ENCODE assay signal across 8 cellular contexts in the genomic region with DNA sequence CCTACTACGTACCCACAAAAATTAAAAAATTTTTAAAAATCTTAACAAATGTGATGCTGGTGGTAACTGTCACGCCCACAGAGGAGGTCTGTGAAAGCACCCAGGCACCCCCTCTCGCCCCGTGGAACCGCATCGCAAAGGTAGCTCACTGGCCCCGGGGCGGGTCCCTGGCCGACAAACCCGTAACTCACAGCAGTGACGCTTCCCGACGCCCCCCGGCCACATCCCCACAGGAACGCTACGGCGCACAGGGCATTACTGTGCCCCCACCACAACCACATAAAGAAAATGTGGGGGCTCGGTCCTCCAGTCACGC. TPM values are rescaled to one million over a fixed set of nuclear protein-coding genes. Genes with fewer than 3 reads are reported as not detected.
DNase-seq lines count a peak whose midpoint lies in the region; ATAC-seq and TF ChIP-seq lines count a peak whose summit lies in the region.

No MANE protein-coding gene starts in this region.

- TF ChIP-seq POLR2A in upper lobe of left lung (IDR thresholded peaks at IDR 0.05), result no peak

- H3K4me1 ChIP-seq in SJCRH30, result peaks cover 3% of the 10 kb centered on the region; the same call in 1 of the 2 replicates
- H3K4me1 ChIP-seq in colonic mucosa, result no peaks in the 10 kb centered on the region
- H3K4me1 ChIP-seq in muscle layer of colon (ENCODE audit: insufficient read depth, low read length), result peaks cover 10% of the 10 kb centered on the region
- H3K4me1 ChIP-seq in upper lobe of left lung, result peaks cover 9 to 22% (median 11%) of the 10 kb centered on the region in 4 donors

- H3K9me3 ChIP-seq in SJCRH30 (replicated peaks) (no peaks in the 10 kb centered on the region), colonic mucosa (no peaks in the 10 kb centered on the region), muscle layer of colon (ENCODE audit: low read length) (no peaks in the 10 kb centered on the region), upper lobe of left lung (no peaks in the 10 kb centered on the region)

- H3K36me3 ChIP-seq in SJCRH30 (peaks cover 4% of the 10 kb centered on the region; the same call in 1 of the 2 replicates), colonic mucosa (no peaks in the 10 kb centered on the region), muscle layer of colon (ENCODE audit: insufficient read depth, low read length) (peaks cover 14% of the 10 kb centered on the region), upper lobe of left lung (peaks cover 3 to 18% (median 11%) of the 10 kb centered on the region in 4 donors)

- DNase-seq in ACHN (peak; percentile 13), SJCRH30 (no peak), colonic mucosa (no peak), upper lobe of left lung (no peak), occipital lobe (lab: John Stamatoyannopoulos, UW) (no peak)

- H3K27me3 ChIP-seq in SJCRH30 (no peaks in the 10 kb centered on the region), colonic mucosa (no peaks in the 10 kb centered on the region), muscle layer of colon (ENCODE audit: control insufficient read depth in 1 of 2, insufficient read depth in 2 of 2, low read length in 2 of 2) (no peaks in the 10 kb centered on the region), upper lobe of left lung (no peaks in the 10 kb centered on the region)

- peak overlapping the region; percentile 79 for H3K4me3 ChIP-seq in SJCRH30
- peak overlapping the region; percentile 99 for H3K4me3 ChIP-seq in colonic mucosa
- peak overlapping the region; percentile 95 for H3K4me3 ChIP-seq in muscle layer of colon (ENCODE audit: low read depth in 1 of 2, low read length in 2 of 2)
- H3K4me3 ChIP-seq in upper lobe of left lung, result peak overlapping the region; percentile 83 to 98 (median 91)

- intact Hi-C loops in colonic mucosa (cut with DNase I), result loop anchor here (10.0 kb wide), 1 partner anchor 221 kb away; a partner anchor contains a TSS

- H3K9ac ChIP-seq in colonic mucosa (ENCODE audit: low read depth in 2 of 2, low read length in 2 of 2) (peak overlapping the region; percentile 76 to 85), muscle layer of colon (ENCODE audit: low read length) (no peak overlapping the region)

- 0 to 1% methylated on average over 8 to 11 of the region's 19 CpGs for WGBS in upper lobe of left lung, 2 donors

- in situ Hi-C loops in ACHN (cut with HindIII; ENCODE audit: low pct_ligation_motif_present, low pct_unique_long_range_greater_than_20kb, low sequenced_read_pairs), result no loop called here

- no peak for TF ChIP-seq CTCF in colonic mucosa (IDR thresholded peaks at IDR 0.05)
- TF ChIP-seq CTCF in upper lobe of left lung (IDR thresholded peaks at IDR 0.05), result no peak

- H3K27ac ChIP-seq in SJCRH30 (peak overlapping the region; percentile 19; the same call in 1 of the 2 replicates), colonic mucosa (peak overlapping the region; percentile 80), muscle layer of colon (ENCODE audit: low read depth, low read length) (peak overlapping the region; percentile 90), upper lobe of left lung (peak overlapping the region; percentile 50 to 84 (median 81))

- peak; percentile 11 for ATAC-seq in GM21619 (IDR thresholded peaks at IDR 0.05; ENCODE audit: unreplicated experiment)
- no peak for ATAC-seq in upper lobe of left lung (ENCODE audit: low FRiP score in 2 of 2)
- ATAC-seq in GM19351 (IDR thresholded peaks at IDR 0.05; ENCODE audit: unreplicated experiment), result no peak

- TF ChIP-seq EP300 in upper lobe of left lung (IDR thresholded peaks at IDR 0.05), result no peak

RNA-seq across cellular contexts. Expression of a gene that starts 0.4 kb away (rescaled TPM):
- 10.0 and 10.9 TPM in 2 replicates for total RNA-seq in SJCRH30 (2014; rRNA removed; shearing (Covaris generic))
- 10 to 100 TPM; 10.1 to 23.2 TPM for total RNA-seq in colonic mucosa
- total RNA-seq in upper lobe of left lung, result 10 to 100 TPM; 17.9 to 67.1 (median 20.0) TPM
- total RNA-seq in occipital lobe, result 19.8 TPM

RNA-seq across cellular contexts. Expression of a gene that starts 0.6 kb away (rescaled TPM):
- total RNA-seq in SJCRH30 (2014; rRNA removed; shearing (Covaris generic)), result 0.06 and 0.25 TPM in 2 replicates
- total RNA-seq in colonic mucosa, result under 1 TPM; 0.61 to 0.69 TPM
- total RNA-seq in upper lobe of left lung, result 10 to 100 TPM in 1 of 6 donors, 1 to 10 TPM in 5; 1.6 to 19.1 (median 4.3) TPM
- total RNA-seq in occipital lobe, result 0.62 TPM

RNA-seq across cellular contexts. Expression of a gene that starts 33.3 kb away (rescaled TPM):
- total RNA-seq in SJCRH30 (2014; rRNA removed; shearing (Covaris generic)), result 7.6 and 7.8 TPM in 2 replicates
- total RNA-seq in colonic mucosa (10 to 100 TPM; 12.3 to 16.1 TPM), upper lobe of left lung (10 to 100 TPM; 10.1 to 17.5 (median 13.2) TPM), occipital lobe (10.5 TPM)

RNA-seq across cellular contexts. Expression of a gene that starts 40.3 kb away (rescaled TPM):
- 22.3 and 23.6 TPM in 2 replicates for total RNA-seq in SJCRH30 (2014; rRNA removed; shearing (Covaris generic))
- total RNA-seq in colonic mucosa (10 to 100 TPM; 50.7 to 80.1 TPM), upper lobe of left lung (10 to 100 TPM; 14.9 to 66.0 (median 34.1) TPM), occipital lobe (33.4 TPM)

RNA-seq across cellular contexts. Expression of a gene that starts 54.4 kb away (rescaled TPM):
- not detected in 2 replicates for total RNA-seq in SJCRH30 (2014; rRNA removed; shearing (Covaris generic))
- total RNA-seq in colonic mucosa (not detected), upper lobe of left lung (not detected), occipital lobe (not detected)

Comparison
In these comparisons a context has a peak if more than half of its experiments do, and no peak if none do; other contexts are left out.
1. H3K27ac ChIP-seq: peak in every context shown above with its lines; median percentile 90 in muscle layer of colon; 81 in upper lobe of left lung; 80 in colonic mucosa; 19 in SJCRH30.